ENCODE assay signal across 8 cellular contexts in the genomic region with DNA sequence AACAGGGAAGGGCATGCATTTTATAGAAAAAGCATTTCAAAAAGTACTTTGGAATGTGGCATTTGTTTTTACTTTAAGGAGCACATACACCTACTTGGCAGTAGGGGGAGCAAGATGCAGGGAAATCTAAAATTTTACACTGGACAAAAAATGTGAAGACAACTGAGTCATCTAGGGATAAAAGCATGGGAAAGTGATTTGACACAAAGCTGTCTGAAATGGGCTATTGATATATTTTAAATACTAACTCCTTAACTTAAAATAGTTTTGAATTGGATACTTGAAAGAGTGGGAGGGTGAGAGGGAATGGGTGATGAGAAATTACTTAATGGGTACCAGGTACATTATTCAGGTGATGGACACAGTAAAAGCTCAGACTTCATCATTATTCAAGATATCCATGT. TPM values are rescaled to one million over a fixed set of nuclear protein-coding genes. Genes with fewer than 3 reads are reported as not detected.
A peak's percentile ranks its signal among the peaks of the same experiment; 100 is the strongest.
DNase-seq lines count a peak whose midpoint lies in the region; ATAC-seq and TF ChIP-seq lines count a peak whose summit lies in the region.

No MANE protein-coding gene starts in this region.

- H3K27me3 ChIP-seq in Karpas-422 (ENCODE audit: low read length) (no peaks in the 10 kb centered on the region), right lobe of liver (no peaks in the 10 kb centered on the region)

- intact Hi-C loops in right lobe of liver (cut with DNase I), result loop anchor here (10.0 kb wide), 2 partner anchors 605 to 635 kb away; no protein-coding TSS in a partner anchor

- H3K9ac ChIP-seq in Karpas-422 (ENCODE audit: low read length), result no peak overlapping the region

- H3K4me1 ChIP-seq in Karpas-422 (ENCODE audit: low read length), result peaks cover 6% of the 10 kb centered on the region; the same call in 1 of the 2 replicates
- no peaks in the 10 kb centered on the region for H3K4me1 ChIP-seq in right lobe of liver

- no peak overlapping the region for H3K4me3 ChIP-seq in Karpas-422 (ENCODE audit: low read length)
- H3K4me3 ChIP-seq in astrocyte of the spinal cord (ENCODE audit: low read depth, low read length), result no peak overlapping the region
- H3K4me3 ChIP-seq in right lobe of liver, result no peak overlapping the region

- H3K9me2 ChIP-seq in Karpas-422 (replicated peaks; ENCODE audit: insufficient read depth, low read length), result no peaks in the 10 kb centered on the region

- H3K4me2 ChIP-seq in Karpas-422 (ENCODE audit: low read depth, low read length, poor library complexity, severe bottlenecking), result no peak overlapping the region

- no peaks in the 10 kb centered on the region for H4K20me1 ChIP-seq in Karpas-422 (ENCODE audit: insufficient read depth, low read depth, low read length)

- DNase-seq in G401 (ENCODE audit: low spot score) (peak; percentile 48), Karpas-422 (peak; percentile 71), astrocyte of the spinal cord (ENCODE audit: low read depth, low spot score) (peak; percentile 66), right lobe of liver (no peak), GF-D8 (lab: John Stamatoyannopoulos, UW) (no peak), OCI-M2 (lab: John Stamatoyannopoulos, UW; ENCODE audit: unreplicated experiment) (no peak), COLO829 (ENCODE audit: low spot score) (no peak)

- ATAC-seq in right lobe of liver (peak; percentile 66 to 86 (median 71)), GM21737 (IDR thresholded peaks at IDR 0.05; ENCODE audit: unreplicated experiment) (no peak)

- no peak overlapping the region for H2AFZ ChIP-seq in Karpas-422 (ENCODE audit: low read length)

- no peak for TF ChIP-seq POLR2A in right lobe of liver (IDR thresholded peaks at IDR 0.05)

- H3K79me2 ChIP-seq in Karpas-422 (ENCODE audit: low read length), result no peaks in the 10 kb centered on the region

- H3K27ac ChIP-seq in Karpas-422 (ENCODE audit: low read length), result no peak overlapping the region
- no peak overlapping the region for H3K27ac ChIP-seq in right lobe of liver

- H3K36me3 ChIP-seq in Karpas-422 (ENCODE audit: insufficient read depth, low read length), result no peaks in the 10 kb centered on the region
- H3K36me3 ChIP-seq in right lobe of liver, result no peaks in the 10 kb centered on the region

- in situ Hi-C loops in G401 (cut with HindIII; ENCODE audit: low sequenced_read_pairs), result no loop called here
- in situ Hi-C loops in astrocyte of the spinal cord (cut with HindIII; ENCODE audit: low sequenced_read_pairs), result no loop called here

- TF ChIP-seq CTCF in astrocyte of the spinal cord (IDR thresholded peaks at IDR 0.05; ENCODE audit: low read depth, low read length) (peak; percentile 80), right lobe of liver (IDR thresholded peaks at IDR 0.05) (peak; percentile 68 to 83 (median 76))

- H3K9me3 ChIP-seq in Karpas-422 (ENCODE audit: low read length) (no peaks in the 10 kb centered on the region), right lobe of liver (no peaks in the 10 kb centered on the region)

RNA-seq across cellular contexts. Expression of a gene that starts 15.8 kb away (rescaled TPM):
- total RNA-seq in G401 (2014; rRNA removed; shearing (Covaris generic)), result not detected in 2 replicates
- total RNA-seq in Karpas-422 (2014; rRNA removed; shearing (Covaris generic); ENCODE audit: low replicate concordance), result not detected in 2 replicates
- total RNA-seq in right lobe of liver, result 1 to 10 TPM in 4 of 6 experiments, under 1 TPM in 2; 0.19 to 1.6 (median 1.1) TPM

Comparison
In these comparisons a context has a peak if more than half of its experiments do, and no peak if none do; other contexts are left out.
1. DNase-seq: peak in G401 (single experiment), Karpas-422 (single experiment) and astrocyte of the spinal cord (single experiment); none in right lobe of liver (0 of 3), GF-D8 (single experiment), OCI-M2 (single experiment) and COLO829 (single experiment).